In genomic region chr1:211698161-211699026, GRCh38 we compare ENCODE assay signal across 8 cellular contexts. TPM values are rescaled to one million over a fixed set of nuclear protein-coding genes. Genes with fewer than 3 reads are reported as not detected.
DNase-seq lines count a peak whose midpoint lies in the region; ATAC-seq and TF ChIP-seq lines count a peak whose summit lies in the region.

No MANE protein-coding gene starts in this region.

- TF ChIP-seq CTCF in GM06990 (IDR thresholded peaks at IDR 0.05; ENCODE audit: insufficient read depth, low read length, poor library complexity, severe bottlenecking) (peak; percentile 98), HEK293 (tag by site-specific recombination; IDR thresholded peaks at IDR 0.05) (peak; percentile 93), ascending aorta (IDR thresholded peaks at IDR 0.05) (peak; percentile 41 to 80 (median 73)), sigmoid colon (IDR thresholded peaks at IDR 0.05) (peak; percentile 40 to 85 (median 84))

- H3K4me3 ChIP-seq in GM06990 (replicated peaks; ENCODE audit: low read depth, low read length) (peak overlapping the region; percentile 27), HEK293 (ENCODE audit: low read depth, low read length) (no peak overlapping the region), ascending aorta (peak overlapping the region; percentile 34 to 35), sigmoid colon (peak overlapping the region in 2 of 4 donors; percentile 18 to 30)

- intact Hi-C loops in ascending aorta (cut with DNase I) (no loop called here), sigmoid colon (cut with DNase I) (loop anchor here (1.0 kb wide), 1 partner anchor 132 kb away; the partner anchor contains the start of gene LPGAT1)

- H3K4me1 ChIP-seq in HEK293 (ENCODE audit: control insufficient read depth, insufficient read depth, low read length), result no peaks in the 10 kb centered on the region
- no peaks in the 10 kb centered on the region for H3K4me1 ChIP-seq in ascending aorta
- H3K4me1 ChIP-seq in sigmoid colon, result peaks cover 0 to 10% (median 5%) of the 10 kb centered on the region in 4 donors

- POLR2A ChIA-PET in HEK293 (lab: Yijun Ruan, JAX), result interaction anchor here (1.6 kb wide), 1 partner anchor 23 kb away, joined by 3 read pairs; no protein-coding TSS in a partner anchor

- H3K27me3 ChIP-seq in GM06990 (replicated peaks; ENCODE audit: control insufficient read depth, insufficient read depth, low read length) (no peaks in the 10 kb centered on the region), ascending aorta (no peaks in the 10 kb centered on the region), sigmoid colon (peaks cover 0 to 6% (median 0%) of the 10 kb centered on the region in 3 donors)

- no peak for TF ChIP-seq POLR2A in sigmoid colon (IDR thresholded peaks at IDR 0.05)

- TF ChIP-seq EP300 in sigmoid colon (IDR thresholded peaks at IDR 0.05), result no peak

- CTCF ChIA-PET in HEK293 (lab: Yijun Ruan, JAX), result interaction anchor here (0.5 to 5.2 kb wide), 73 partner anchors 11 to 760 kb away, joined by 3 to 60 read pairs (median 4); partner anchors contain the start of genes DTL, INTS7 and NEK2

- H3K27ac ChIP-seq in HEK293 (ENCODE audit: extremely low read depth, low read depth, low read length), result no peak overlapping the region
- H3K27ac ChIP-seq in ascending aorta, result no peak overlapping the region
- H3K27ac ChIP-seq in sigmoid colon, result no peak overlapping the region

- peak; percentile 82 for DNase-seq in GM06990 (ENCODE audit: extremely low read depth, insufficient read length)
- DNase-seq in NAMALWA (ENCODE audit: low spot score), result peak; percentile 79
- DNase-seq in T-helper 2 cell, result peak; percentile 56 to 73 (median 69)
- DNase-seq in ascending aorta (ENCODE audit: low spot score in 2 of 2), result peak in 1 of 2 donors; percentile 78
- DNase-seq in hippocampal formation (lab: John Stamatoyannopoulos, UW), result peak; percentile 48 to 80
- DNase-seq in sigmoid colon, result peak; percentile 79

- no peak for ATAC-seq in HG03469 (IDR thresholded peaks at IDR 0.05; ENCODE audit: unreplicated experiment)

- H3K36me3 ChIP-seq in GM06990 (ENCODE audit: control insufficient read depth, insufficient read depth, low read length) (no peaks in the 10 kb centered on the region), HEK293 (ENCODE audit: control insufficient read depth in 2 of 2, insufficient read depth in 1 of 2, low read length in 2 of 2) (no peaks in the 10 kb centered on the region), ascending aorta (no peaks in the 10 kb centered on the region), sigmoid colon (no peaks in the 10 kb centered on the region)

- WGBS in sigmoid colon, 2 donors, result 18 to 21% methylated on average over 29 of the region's 29 CpGs

- H3K9me3 ChIP-seq in HEK293 (ENCODE audit: control insufficient read depth, insufficient read depth, low read depth, low read length) (no peaks in the 10 kb centered on the region), ascending aorta (no peaks in the 10 kb centered on the region), sigmoid colon (no peaks in the 10 kb centered on the region)

TF ChIP-seq in HEK293, 187 proteins besides CTCF, POLR2A, EP300 and RAD21 (continues in another document):
- 0 out of 2 replicates have a peak, but pooled peaks have one; percentile 39 for TF ChIP-seq ZNF366 (tag by site-specific recombination; conservative IDR thresholded peaks at IDR 0.05)
- no peak for TF ChIP-seq ZNF555 (tag by site-specific recombination; conservative IDR thresholded peaks at IDR 0.05)
- no peak for TF ChIP-seq KLF16 (tag by site-specific recombination; IDR thresholded peaks at IDR 0.05)
- peak; percentile 76; the same call in 1 of the 2 replicates for TF ChIP-seq ZNF2 (tag by site-specific recombination; IDR thresholded peaks at IDR 0.05)
- TF ChIP-seq, protein P1, sequence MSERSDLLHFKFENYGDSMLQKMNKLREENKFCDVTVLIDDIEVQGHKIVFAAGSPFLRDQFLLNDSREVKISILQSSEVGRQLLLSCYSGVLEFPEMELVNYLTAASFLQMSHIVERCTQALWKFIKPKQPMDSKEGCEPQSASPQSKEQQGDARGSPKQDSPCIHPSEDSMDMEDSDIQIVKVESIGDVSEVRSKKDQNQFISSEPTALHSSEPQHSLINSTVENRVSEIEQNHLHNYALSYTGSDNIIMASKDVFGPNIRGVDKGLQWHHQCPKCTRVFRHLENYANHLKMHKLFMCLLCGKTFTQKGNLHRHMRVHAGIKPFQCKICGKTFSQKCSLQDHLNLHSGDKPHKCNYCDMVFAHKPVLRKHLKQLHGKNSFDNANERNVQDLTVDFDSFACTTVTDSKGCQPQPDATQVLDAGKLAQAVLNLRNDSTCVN (tag by site-specific recombination; optimal IDR thresholded peaks at IDR 0.05), result peak; percentile 27
- no peak for TF ChIP-seq YY2 (tag by site-specific recombination; IDR thresholded peaks at IDR 0.05)
- TF ChIP-seq, protein P2, sequence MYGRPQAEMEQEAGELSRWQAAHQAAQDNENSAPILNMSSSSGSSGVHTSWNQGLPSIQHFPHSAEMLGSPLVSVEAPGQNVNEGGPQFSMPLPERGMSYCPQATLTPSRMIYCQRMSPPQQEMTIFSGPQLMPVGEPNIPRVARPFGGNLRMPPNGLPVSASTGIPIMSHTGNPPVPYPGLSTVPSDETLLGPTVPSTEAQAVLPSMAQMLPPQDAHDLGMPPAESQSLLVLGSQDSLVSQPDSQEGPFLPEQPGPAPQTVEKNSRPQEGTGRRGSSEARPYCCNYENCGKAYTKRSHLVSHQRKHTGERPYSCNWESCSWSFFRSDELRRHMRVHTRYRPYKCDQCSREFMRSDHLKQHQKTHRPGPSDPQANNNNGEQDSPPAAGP (tag by site-specific recombination; IDR thresholded peaks at IDR 0.05), result peak; percentile 64; the same call in 1 of the 2 replicates
- TF ChIP-seq TSHZ1 (tag by site-specific recombination; IDR thresholded peaks at IDR 0.05; ENCODE audit: borderline replicate concordance), result no peak
- no peak for TF ChIP-seq ZNF175 (tag by site-specific recombination; IDR thresholded peaks at IDR 0.05)
- TF ChIP-seq ZNF791 (tag by site-specific recombination; IDR thresholded peaks at IDR 0.05), result no peak
- TF ChIP-seq ZXDB (tag by site-specific recombination; IDR thresholded peaks at IDR 0.05), result peak; percentile 41; the same call in 1 of the 2 replicates
- no peak for TF ChIP-seq ZFHX2 (tag by site-specific recombination; conservative IDR thresholded peaks at IDR 0.05)
- 0 out of 2 replicates have a peak, but pooled peaks have one; percentile 55 for TF ChIP-seq ZFP37 (tag by site-specific recombination; IDR thresholded peaks at IDR 0.05)
- no peak for TF ChIP-seq MEIS1 (CRISPR knock-in tag; IDR thresholded peaks at IDR 0.05; ENCODE audit: borderline replicate concordance)
- TF ChIP-seq SP3 (tag by site-specific recombination; IDR thresholded peaks at IDR 0.05), result 0 out of 2 replicates have a peak, but pooled peaks have one; percentile 27
- TF ChIP-seq, protein P3, sequence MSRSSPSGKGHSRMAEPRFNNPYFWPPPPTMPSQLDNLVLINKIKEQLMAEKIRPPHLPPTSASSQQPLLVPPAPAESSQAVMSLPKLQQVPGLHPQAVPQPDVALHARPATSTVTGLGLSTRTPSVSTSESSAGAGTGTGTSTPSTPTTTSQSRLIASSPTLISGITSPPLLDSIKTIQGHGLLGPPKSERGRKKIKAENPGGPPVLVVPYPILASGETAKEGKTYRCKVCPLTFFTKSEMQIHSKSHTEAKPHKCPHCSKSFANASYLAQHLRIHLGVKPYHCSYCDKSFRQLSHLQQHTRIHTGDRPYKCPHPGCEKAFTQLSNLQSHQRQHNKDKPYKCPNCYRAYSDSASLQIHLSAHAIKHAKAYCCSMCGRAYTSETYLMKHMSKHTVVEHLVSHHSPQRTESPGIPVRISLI (tag by site-specific recombination; IDR thresholded peaks at IDR 0.05), result 0 out of 2 replicates have a peak, but pooled peaks have one; percentile 28
- TF ChIP-seq YY1 (tag by site-specific recombination; IDR thresholded peaks at IDR 0.05), result 0 out of 2 replicates have a peak, but pooled peaks have one; percentile 22
- peak; percentile 97 for TF ChIP-seq ZNF560 (tag by site-specific recombination; IDR thresholded peaks at IDR 0.05; ENCODE audit: borderline replicate concordance)
- peak; percentile 58; the same call in 1 of the 2 replicates for TF ChIP-seq ZEB2 (tag by site-specific recombination; IDR thresholded peaks at IDR 0.05)
- TF ChIP-seq KLF10 (tag by site-specific recombination; IDR thresholded peaks at IDR 0.05), result peak; percentile 24; the same call in 1 of the 2 replicates
- TF ChIP-seq ZNF501 (tag by site-specific recombination; IDR thresholded peaks at IDR 0.05), result peak; percentile 57; the same call in 1 of the 2 replicates
- TF ChIP-seq ZNF830 (tag by site-specific recombination; IDR thresholded peaks at IDR 0.05; ENCODE audit: low read depth), result no peak

RNA-seq across cellular contexts. Expression of gene NEK2, which starts 23.0 kb away (rescaled TPM):
- not detected for total RNA-seq in ascending aorta
- total RNA-seq in sigmoid colon, result 1 to 10 TPM in 1 of 4 donors, under 1 TPM in 1, not detected in 2; 0.41 to 1.9 TPM
- 10 to 100 TPM in 1 of 3 donors, 1 to 10 TPM in 2; 1.8 to 11.5 (median 8.1) TPM for polyA plus RNA-seq in sigmoid colon
